ENCODE assay signal across 15 cellular contexts in the genomic region with DNA sequence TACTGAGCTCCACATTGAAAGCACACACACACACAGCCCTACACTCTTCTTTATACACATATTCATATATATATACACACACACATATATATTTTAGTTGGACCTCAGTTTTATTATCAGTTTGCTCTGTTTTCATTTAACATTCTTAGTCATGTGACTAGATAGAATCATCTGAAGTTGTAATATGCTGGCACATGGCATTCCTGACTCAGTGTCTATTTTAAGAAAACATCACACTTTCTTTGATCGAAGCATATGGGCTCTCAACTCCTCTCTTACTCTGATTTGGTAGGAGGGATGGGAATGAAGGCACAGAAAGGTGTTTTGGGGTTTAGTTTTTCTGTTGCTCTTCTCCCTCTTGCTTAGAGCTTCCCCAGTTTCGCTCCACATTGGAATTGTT. TPM values are rescaled to one million over a fixed set of nuclear protein-coding genes. Genes with fewer than 3 reads are reported as not detected.
A peak's percentile ranks its signal among the peaks of the same experiment; 100 is the strongest.
DNase-seq lines count a peak whose midpoint lies in the region; ATAC-seq and TF ChIP-seq lines count a peak whose summit lies in the region.
"Had no signal": no experiment of that assay in that cellular context is flagged by ENCODE, and none has a peak within 500 bp of the region (broad histone marks: within the 10 kb centered on the region; RNA-seq: fewer than 3 reads in every experiment).

No MANE protein-coding gene starts in this region.

- no peak overlapping the region for H4K5ac ChIP-seq in IMR-90 (ENCODE audit: low read depth, low read length)

- H3K79me2 ChIP-seq in fibroblast of lung (ENCODE audit: control insufficient read depth, insufficient read depth, low read length) = peaks cover 60% of the 10 kb centered on the region

- ATAC-seq in IMR-90 (ENCODE audit: low read depth) (no peak), HG03175 (IDR thresholded peaks at IDR 0.05; ENCODE audit: unreplicated experiment) (no peak), GM21619 (IDR thresholded peaks at IDR 0.05; ENCODE audit: unreplicated experiment) (no peak), HG02938 (IDR thresholded peaks at IDR 0.05; ENCODE audit: unreplicated experiment) (no peak)

- no peak overlapping the region for H2BK15ac ChIP-seq in IMR-90 (ENCODE audit: low read depth, low read length)

- no peak overlapping the region for H2BK5ac ChIP-seq in IMR-90 (ENCODE audit: low read depth, low read length, poor library complexity, severe bottlenecking)

- H3K56ac ChIP-seq in IMR-90 (ENCODE audit: extremely low read depth, insufficient read depth, low read length) = no peak overlapping the region

- peak overlapping the region; percentile 26; the same call in 1 of the 2 replicates for H3K23ac ChIP-seq in IMR-90 (ENCODE audit: low read depth, low read length)

- peak overlapping the region in 1 of 2 experiments; percentile 18; a peak in 1 of 4 replicates for H4K8ac ChIP-seq in IMR-90 (ENCODE audit: low read depth in 2 of 2, low read length in 2 of 2)

- no peak for TF ChIP-seq POLR2A in IMR-90 (IDR thresholded peaks at IDR 0.05; ENCODE audit: low read depth, low read length)

- peak overlapping the region; percentile 23 for H3K4ac ChIP-seq in IMR-90 (ENCODE audit: low read depth, low read length)

- H3K4me3 Mint-ChIP-seq in osteocyte (ENCODE audit: unreplicated experiment) = no peak overlapping the region

- H3K27ac ChIP-seq in AG04450 (ENCODE audit: low read depth, low read length) = peak overlapping the region; percentile 55
- H3K27ac ChIP-seq in IMR-90 (ENCODE audit: insufficient read depth, low read length) = peak overlapping the region; percentile 14; the same call in 1 of the 2 replicates
- peak overlapping the region; percentile 89 for H3K27ac ChIP-seq in fibroblast of lung (ENCODE audit: insufficient read depth, low read length)
- H3K27ac ChIP-seq: neutrophil had no signal

- H3K27me3 ChIP-seq in AG04450 (ENCODE audit: control insufficient read depth, insufficient read depth, low read length) (no peaks in the 10 kb centered on the region), IMR-90 (ENCODE audit: control insufficient read depth, insufficient read depth, low read length) (no peaks in the 10 kb centered on the region), fibroblast of lung (ENCODE audit: control insufficient read depth, insufficient read depth, low read length) (no peaks in the 10 kb centered on the region)
- H3K27me3 ChIP-seq: neutrophil, SJCRH30 had no signal

- peaks cover 34 to 90% of the 10 kb centered on the region in 2 experiments for H3K79me1 ChIP-seq in IMR-90 (ENCODE audit: low read depth in 1 of 2, low read length in 2 of 2)

- no peak overlapping the region for H2BK20ac ChIP-seq in IMR-90 (ENCODE audit: low read depth, low read length)

- no peaks in the 10 kb centered on the region for H3K9me3 Mint-ChIP-seq in osteocyte (ENCODE audit: unreplicated experiment)

- CTCF ChIA-PET in AG04450 (lab: Charles Lee) (no interaction called here), IMR-90 (lab: Yijun Ruan, JAX) (no interaction called here)

- in situ Hi-C loops in IMR-90 (cut with MboI; ENCODE audit: low sequenced_read_pairs) = no loop called here

- BruUV-seq in IMR-90 (replicated peaks; lab: Mats Ljungman, UMichigan) = no TSS peak

- no peaks in the 10 kb centered on the region for H3K27me3 Mint-ChIP-seq in osteocyte (ENCODE audit: unreplicated experiment)

- no peak for TF ChIP-seq RAD21 in IMR-90 (IDR thresholded peaks at IDR 0.05; ENCODE audit: low read length)

- WGBS in IMR-90 (ENCODE audit: extremely low coverage in 2 of 2, insufficient read length in 1 of 2), 2 experiments = no CpG with 5 or more reads among the region's 2 CpGs

- H2AFZ ChIP-seq in IMR-90 (replicated peaks; ENCODE audit: low read length, poor library complexity) = no peak overlapping the region
- H2AFZ ChIP-seq in fibroblast of lung (ENCODE audit: low read length) = no peak overlapping the region

- H3K9me3 ChIP-seq in AG04450 (ENCODE audit: control insufficient read depth, insufficient read depth, low read length) = no peaks in the 10 kb centered on the region
- H3K9me3 ChIP-seq in IMR-90 (ENCODE audit: control insufficient read depth, insufficient read depth, low read length) = no peaks in the 10 kb centered on the region
- H3K9me3 ChIP-seq in fibroblast of lung (ENCODE audit: control insufficient read depth, insufficient read depth, low read depth, low read length) = no peaks in the 10 kb centered on the region
- H3K9me3 ChIP-seq: neutrophil had no signal

- peaks cover 72% of the 10 kb centered on the region for H3K4me1 Mint-ChIP-seq in osteocyte (ENCODE audit: unreplicated experiment)

- H2AK5ac ChIP-seq in IMR-90 (ENCODE audit: low read depth, low read length) = 0 out of 2 replicates have a peak overlapping the region, but pooled peaks have one; percentile 60

- H4K20me1 ChIP-seq in IMR-90 (ENCODE audit: insufficient read depth, low read length) (peaks cover 49% of the 10 kb centered on the region), fibroblast of lung (ENCODE audit: control insufficient read depth, extremely low read depth, insufficient read depth, low read length) (no peaks in the 10 kb centered on the region)

- H3K18ac ChIP-seq in IMR-90 (ENCODE audit: low read depth, low read length) = peak overlapping the region; percentile 40; the same call in 1 of the 2 replicates

- no peak overlapping the region for H3K9ac ChIP-seq in IMR-90 (ENCODE audit: low read depth, low read length)
- H3K9ac ChIP-seq in fibroblast of lung (ENCODE audit: insufficient read depth, low read length) = no peak overlapping the region

- H3K36me3 ChIP-seq in IMR-90 (ENCODE audit: control insufficient read depth, insufficient read depth, low read length) (no peaks in the 10 kb centered on the region), fibroblast of lung (ENCODE audit: control insufficient read depth, insufficient read depth, low read length) (no peaks in the 10 kb centered on the region)
- H3K36me3 ChIP-seq: neutrophil had no signal

- H3K9me1 ChIP-seq in IMR-90 (ENCODE audit: insufficient read depth, low read length) = peaks cover 31% of the 10 kb centered on the region

- H3K4me3 ChIP-seq in AG04450 (ENCODE audit: low read depth, low read length) (no peak overlapping the region), IMR-90 (ENCODE audit: insufficient read depth, low read depth, low read length) (no peak overlapping the region), fibroblast of lung (replicated peaks in 1 of 4; ENCODE audit: control extremely low read depth in 1 of 4, insufficient read depth in 1 of 4, low read depth in 3 of 4, low read length in 4 of 4) (no peak overlapping the region)
- H3K4me3 ChIP-seq: SJCRH30 had no signal

- H3K4me2 ChIP-seq in IMR-90 (ENCODE audit: low read depth, low read length) (peak overlapping the region; percentile 22; the same call in 1 of the 2 replicates), fibroblast of lung (ENCODE audit: extremely low read depth, insufficient read depth, low read length) (peak overlapping the region; percentile 87)

- POLR2A ChIA-PET in AG04450 (lab: Yijun Ruan, JAX) = no interaction called here
- POLR2A ChIA-PET in IMR-90 (lab: Charles Lee; ENCODE audit: unreplicated experiment) = no interaction called here

- intact Hi-C loops in IMR-90 (cut with micrococcal nuclease) = no loop called here

- TF ChIP-seq CTCF in AG04450 (IDR thresholded peaks at IDR 0.05; ENCODE audit: low read depth, low read length) (no peak), IMR-90 (conservative IDR thresholded peaks at IDR 0.05; ENCODE audit: low read depth, low read length) (no peak), fibroblast of lung (conservative IDR thresholded peaks at IDR 0.05 in 1 of 2, IDR thresholded peaks at IDR 0.05 in 1 of 2; ENCODE audit: low read depth in 1 of 2, low read length in 2 of 2) (no peak), osteocyte (IDR thresholded peaks at IDR 0.05) (no peak)

- no peaks in the 10 kb centered on the region for H3K36me3 Mint-ChIP-seq in osteocyte (ENCODE audit: unreplicated experiment)

- peaks cover 40% of the 10 kb centered on the region for H3K4me1 ChIP-seq in IMR-90 (ENCODE audit: control insufficient read depth, insufficient read depth, low read length)
- H3K4me1 ChIP-seq in fibroblast of lung (ENCODE audit: control insufficient read depth, extremely low read depth, insufficient read depth, low read length) = peaks cover 41% of the 10 kb centered on the region

- no peak overlapping the region for H3K14ac ChIP-seq in IMR-90 (replicated peaks; ENCODE audit: low read depth, low read length)

- DNase-seq in AG04450 (ENCODE audit: low read depth, low spot score) = no peak
- DNase-seq in IMR-90 = peak; percentile 65
- DNase-seq in fibroblast of lung (ENCODE audit: low read depth in 2 of 2) = peak; percentile 43 to 55
- no peak for DNase-seq in osteocyte (ENCODE audit: extremely low spot score, unreplicated experiment)
- DNase-seq in activated CD4-positive, alpha-beta T cell treated with anti-CD3 and anti-CD28 coated beads, Interleukin-2, amount 50 U/mL, for 4 hours = no peak
- DNase-seq: activated CD8-positive, alpha-beta memory T cell treated with anti-CD3 and anti-CD28 coated beads for 24 hours; activated gamma-delta T cell; DMS79; effector memory CD4-positive, alpha-beta T cell; NCI-H2081; SJCRH30 had no signal

- no peak overlapping the region for H2AK9ac ChIP-seq in IMR-90 (replicated peaks; ENCODE audit: low read depth, low read length, poor library complexity)

- dilution Hi-C loops in IMR-90 (cut with HindIII; ENCODE audit: low sequenced_read_pairs, unreplicated experiment) = no loop called here

- no peak overlapping the region; the same call in 1 of the 2 replicates for H4K91ac ChIP-seq in IMR-90 (ENCODE audit: insufficient read depth, low read depth, low read length)

- H3K27ac Mint-ChIP-seq in osteocyte (ENCODE audit: unreplicated experiment) = peak overlapping the region; percentile 76

- H2BK120ac ChIP-seq in IMR-90 (ENCODE audit: low read depth, low read length) = no peak overlapping the region

RNA-seq across cellular contexts. Expression of gene AMOTL1, which starts 24.8 kb away (rescaled TPM):
- polyA plus RNA-seq in AG04450 (2011; rRNA removed) = 40.5 and 43.7 TPM in 2 replicates
- 92.4 and 95.9 TPM in 2 replicates for polyA minus RNA-seq in AG04450 (2011; rRNA and poly(A)+ RNA removed)
- 49.5 and 58.6 TPM in 2 replicates for total RNA-seq in IMR-90 (2012; rRNA removed)
- 18.4 and 18.6 TPM in 2 replicates for polyA plus RNA-seq in IMR-90 (2012; rRNA removed)
- polyA plus RNA-seq in IMR-90 (2012; cell fraction: cytosol; rRNA removed) = 7.3 and 11.0 TPM in 2 replicates
- polyA plus RNA-seq in IMR-90 (2012; cell fraction: nucleus; rRNA removed; ENCODE audit: low replicate concordance) = 12.2 and 20.9 TPM in 2 replicates
- total RNA-seq in fibroblast of lung = 62.1 and 63.7 TPM in 2 replicates
- 28.2 and 38.0 TPM in 2 replicates for polyA plus RNA-seq in fibroblast of lung
- 22.5 and 37.8 TPM in 2 replicates for polyA plus RNA-seq in fibroblast of lung (2012)
- polyA minus RNA-seq in fibroblast of lung (ENCODE audit: low replicate concordance) = 50.3 and 60.6 TPM in 2 replicates
- 66.6 and 71.7 TPM in 2 replicates for total RNA-seq in osteocyte

Comparison
In these comparisons a context has a peak if more than half of its experiments do, and no peak if none do; other contexts are left out.
1. DNase-seq: peak in IMR-90 (single experiment) and fibroblast of lung (2 of 2); none in AG04450 (single experiment), osteocyte (single experiment) and activated CD4-positive, alpha-beta T cell treated with anti-CD3 and anti-CD28 coated beads, Interleukin-2, amount 50 U/mL, for 4 hours (0 of 2).
2. H3K27ac ChIP-seq: peak in every context shown above with its lines; median percentile 89 in fibroblast of lung; 55 in AG04450; 14 in IMR-90.